1 cellular context compared by ENCODE assay signal in the genomic region with DNA sequence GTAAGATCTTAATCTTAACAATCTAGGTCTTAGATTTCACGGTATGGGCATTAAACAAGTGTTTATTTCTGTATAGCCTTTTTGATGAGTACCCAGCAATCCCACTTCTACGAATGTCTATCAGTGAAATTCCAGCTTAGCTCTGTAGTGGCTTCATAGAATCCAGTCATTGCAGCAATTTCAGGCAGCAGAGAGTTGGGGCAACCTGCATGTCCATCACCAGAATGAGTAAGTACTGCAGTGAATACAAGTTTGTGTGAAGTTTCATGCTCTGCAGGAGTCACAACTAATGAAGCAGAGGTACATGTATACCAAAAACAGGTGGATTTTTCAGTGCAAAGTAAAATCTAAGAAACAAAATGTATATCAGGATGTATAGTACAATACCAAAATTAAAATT.
TF ChIP-seq lines count a peak whose summit lies in the region.

No MANE protein-coding gene starts in this region.

TF ChIP-seq in K562, 482 proteins besides CTCF, POLR2A, EP300 and RAD21:
- TF ChIP-seq, protein P1, sequence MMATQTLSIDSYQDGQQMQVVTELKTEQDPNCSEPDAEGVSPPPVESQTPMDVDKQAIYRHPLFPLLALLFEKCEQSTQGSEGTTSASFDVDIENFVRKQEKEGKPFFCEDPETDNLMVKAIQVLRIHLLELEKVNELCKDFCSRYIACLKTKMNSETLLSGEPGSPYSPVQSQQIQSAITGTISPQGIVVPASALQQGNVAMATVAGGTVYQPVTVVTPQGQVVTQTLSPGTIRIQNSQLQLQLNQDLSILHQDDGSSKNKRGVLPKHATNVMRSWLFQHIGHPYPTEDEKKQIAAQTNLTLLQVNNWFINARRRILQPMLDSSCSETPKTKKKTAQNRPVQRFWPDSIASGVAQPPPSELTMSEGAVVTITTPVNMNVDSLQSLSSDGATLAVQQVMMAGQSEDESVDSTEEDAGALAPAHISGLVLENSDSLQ (IDR thresholded peaks at IDR 0.05), result 0 out of 2 replicates have a peak, but pooled peaks have one; percentile 4
- TF ChIP-seq POLR3A (IDR thresholded peaks at IDR 0.05; ENCODE audit: borderline replicate concordance, extremely low read depth, insufficient read depth, insufficient read length), result no peak
